22 cellular contexts compared by ENCODE assay signal in the genomic region with DNA sequence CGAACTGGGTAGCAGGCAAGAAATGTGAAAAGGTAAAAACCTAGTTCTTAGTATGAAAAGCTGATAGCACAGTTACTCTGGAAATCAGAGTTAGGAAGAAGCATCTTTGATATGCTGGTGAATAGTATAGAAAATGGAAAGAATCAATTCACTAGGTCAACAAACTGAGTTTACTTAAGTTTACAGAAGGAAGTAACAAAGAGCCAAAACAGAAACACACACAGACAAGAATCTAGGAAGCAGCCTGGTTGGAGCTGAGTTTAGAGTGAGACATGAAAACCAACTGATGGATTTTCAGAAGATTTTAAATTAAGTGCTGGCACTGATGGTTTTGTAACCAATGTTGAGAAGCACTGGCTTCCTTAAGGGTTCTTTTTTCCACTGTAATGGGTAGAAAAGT.
"Had no signal": no experiment of that assay in that cellular context is flagged by ENCODE, and none has a peak within 500 bp of the region (broad histone marks: within the 10 kb centered on the region; RNA-seq: fewer than 3 reads in every experiment).

No MANE protein-coding gene starts in this region.

- DNase-seq: cerebellar nuclear complex; effector memory CD8-positive, alpha-beta T cell; gastrocnemius medialis; heart right ventricle; hypothalamus; kidney glomerular epithelial cell; mammary epithelial cell; midbrain; naive thymus-derived CD4-positive, alpha-beta T cell; posterior cingulate gyrus; right cardiac atrium; stimulated activated CD4-positive, alpha-beta T cell treated with anti-CD3 and anti-CD28 coated beads, Interleukin-15, amount 100 ng/mL, for 24 hours; stimulated activated CD4-positive, alpha-beta T cell treated with anti-CD3 and anti-CD28 coated beads, Interleukin-1b, Interleukin-23, amount 100 ng/mL, for 48 hours; stimulated activated CD4-positive, alpha-beta T cell treated with anti-CD3 and anti-CD28 coated beads, Interleukin-4, amount 100 ng/mL, for 24 hours had no signal

- ATAC-seq: effector memory CD8-positive, alpha-beta T cell; heart right ventricle; left lobe of liver; naive thymus-derived CD4-positive, alpha-beta T cell; right cardiac atrium; stimulated activated memory B cell treated with anti-CD40 and anti-IgM and Interleukin-4, amounts not matched to agents 10 μg/mL and 1 μg/mL and 100 μg/mL, for 72 hours had no signal

- H3K4me3 ChIP-seq: esophagus muscularis mucosa, heart right ventricle, tibial nerve had no signal

- H3K36me3 Mint-ChIP-seq: naive thymus-derived CD4-positive, alpha-beta T cell; stimulated activated memory B cell treated with anti-CD40 and anti-IgM and Interleukin-4, amounts not matched to agents 10 μg/mL and 1 μg/mL and 100 μg/mL, for 72 hours had no signal

- H3K9me3 Mint-ChIP-seq: dendritic cell treated with granulocyte-macrophage colony-stimulating factor and Interleukin-4, amounts not matched to agents 40 ng/mL and 50 ng/mL, for 4 days; effector memory CD8-positive, alpha-beta T cell; neural crest cell; stimulated activated memory B cell treated with anti-CD40 and anti-IgM and Interleukin-4, amounts not matched to agents 10 μg/mL and 1 μg/mL and 100 μg/mL, for 72 hours; stimulated activated naive CD8-positive, alpha-beta T cell treated with anti-CD3 and anti-CD28 coated beads, Interleukin-15, Interleukin-2, amounts not matched to agents 100 ng/mL and 50 ng/mL, for 24 hours had no signal

- H3K4me3 Mint-ChIP-seq: dendritic cell treated with granulocyte-macrophage colony-stimulating factor and Interleukin-4, amounts not matched to agents 40 ng/mL and 50 ng/mL, for 4 days; effector memory CD8-positive, alpha-beta T cell; naive thymus-derived CD4-positive, alpha-beta T cell; neural crest cell; stimulated activated memory B cell treated with anti-CD40 and anti-IgM and Interleukin-4, amounts not matched to agents 10 μg/mL and 1 μg/mL and 100 μg/mL, for 72 hours; stimulated activated naive CD8-positive, alpha-beta T cell treated with anti-CD3 and anti-CD28 coated beads, Interleukin-15, Interleukin-2, amounts not matched to agents 100 ng/mL and 50 ng/mL, for 24 hours had no signal

- H3K27me3 ChIP-seq: esophagus muscularis mucosa, gastrocnemius medialis, heart right ventricle, tibial nerve had no signal

- H3K36me3 ChIP-seq: esophagus muscularis mucosa, gastrocnemius medialis had no signal

- H3K27me3 Mint-ChIP-seq: dendritic cell treated with granulocyte-macrophage colony-stimulating factor and Interleukin-4, amounts not matched to agents 40 ng/mL and 50 ng/mL, for 4 days; effector memory CD8-positive, alpha-beta T cell; stimulated activated memory B cell treated with anti-CD40 and anti-IgM and Interleukin-4, amounts not matched to agents 10 μg/mL and 1 μg/mL and 100 μg/mL, for 72 hours had no signal

- H3K27ac Mint-ChIP-seq: dendritic cell treated with granulocyte-macrophage colony-stimulating factor and Interleukin-4, amounts not matched to agents 40 ng/mL and 50 ng/mL, for 4 days; effector memory CD8-positive, alpha-beta T cell; naive thymus-derived CD4-positive, alpha-beta T cell; stimulated activated memory B cell treated with anti-CD40 and anti-IgM and Interleukin-4, amounts not matched to agents 10 μg/mL and 1 μg/mL and 100 μg/mL, for 72 hours; stimulated activated naive CD8-positive, alpha-beta T cell treated with anti-CD3 and anti-CD28 coated beads, Interleukin-15, Interleukin-2, amounts not matched to agents 100 ng/mL and 50 ng/mL, for 24 hours had no signal

- H3K4me1 ChIP-seq: esophagus muscularis mucosa, tibial nerve had no signal

- H3K9me3 ChIP-seq: esophagus muscularis mucosa, gastrocnemius medialis, heart right ventricle, tibial nerve had no signal

- H3K4me1 Mint-ChIP-seq: stimulated activated memory B cell treated with anti-CD40 and anti-IgM and Interleukin-4, amounts not matched to agents 10 μg/mL and 1 μg/mL and 100 μg/mL, for 72 hours had no signal

- H3K27ac ChIP-seq: epithelial cell of prostate, esophagus muscularis mucosa, heart right ventricle, tibial nerve had no signal
